In genomic region chr12:108810636-108811035, GRCh38 we compare ENCODE assay signal across 17 cellular contexts.
"Had no signal": no experiment of that assay in that cellular context is flagged by ENCODE, and none has a peak within 500 bp of the region (broad histone marks: within the 10 kb centered on the region; RNA-seq: fewer than 3 reads in every experiment).

No MANE protein-coding gene starts in this region.

- H3K9me3 ChIP-seq: neutrophil, right atrium auricular region, upper lobe of left lung had no signal

- H3K27ac Mint-ChIP-seq: activated naive CD8-positive, alpha-beta T cell had no signal

- H3K27ac ChIP-seq: foreskin keratinocyte, neutrophil had no signal

- H3K9me3 Mint-ChIP-seq: activated T-cell treated with anti-CD3 and anti-CD28 coated beads, Interleukin-2, amount 50 U/mL, for 4 hours had no signal

- ATAC-seq: activated CD4-positive, CD25-positive, alpha-beta regulatory T cell treated with anti-CD3 and anti-CD28 coated beads, Interleukin-2, amount 50 U/mL, for 24 hours; activated T-cell treated with anti-CD3 and anti-CD28 coated beads, Interleukin-2, amount 50 U/mL, for 4 hours; foreskin keratinocyte; stimulated activated naive CD8-positive, alpha-beta T cell treated with anti-CD3 and anti-CD28 coated beads, Interleukin-15, Interleukin-2, amounts not matched to agents 100 U/mL and 50 U/mL, for 24 hours had no signal

- H3K27me3 Mint-ChIP-seq: activated naive CD8-positive, alpha-beta T cell had no signal

- H3K4me3 Mint-ChIP-seq: activated naive CD8-positive, alpha-beta T cell; activated T-cell treated with anti-CD3 and anti-CD28 coated beads, Interleukin-2, amount 50 U/mL, for 4 hours had no signal

- DNase-seq: activated effector memory CD4-positive, alpha-beta T cell treated with anti-CD3 and anti-CD28 coated beads, Interleukin-2, amount 50 U/mL, for 16 hours; activated T-cell treated with anti-CD3 and anti-CD28 coated beads, Interleukin-2, amount 50 U/mL, for 4 hours; anterior cingulate cortex; effector CD8-positive, alpha-beta T cell; foreskin keratinocyte; head of caudate nucleus; kidney glomerular epithelial cell; midbrain; stimulated activated CD4-positive, alpha-beta T cell treated with anti-CD3 and anti-CD28 coated beads, Interleukin-4, amount 100 ng/mL, for 4 hours; stimulated activated CD8-positive, alpha-beta memory T cell treated with anti-CD3 and anti-CD28 coated beads, Interleukin-4, amount 100 ng/mL, for 48 hours; stimulated activated naive CD8-positive, alpha-beta T cell treated with anti-CD3 and anti-CD28 coated beads, Interleukin-15, Interleukin-2, amounts not matched to agents 100 U/mL and 50 U/mL, for 24 hours had no signal

- H3K4me3 ChIP-seq: lung, right atrium auricular region, upper lobe of left lung had no signal

- H3K27me3 ChIP-seq: foreskin keratinocyte, neutrophil, right atrium auricular region, upper lobe of left lung had no signal
